ENCODE assay signal across 1 cellular context in the genomic region with DNA sequence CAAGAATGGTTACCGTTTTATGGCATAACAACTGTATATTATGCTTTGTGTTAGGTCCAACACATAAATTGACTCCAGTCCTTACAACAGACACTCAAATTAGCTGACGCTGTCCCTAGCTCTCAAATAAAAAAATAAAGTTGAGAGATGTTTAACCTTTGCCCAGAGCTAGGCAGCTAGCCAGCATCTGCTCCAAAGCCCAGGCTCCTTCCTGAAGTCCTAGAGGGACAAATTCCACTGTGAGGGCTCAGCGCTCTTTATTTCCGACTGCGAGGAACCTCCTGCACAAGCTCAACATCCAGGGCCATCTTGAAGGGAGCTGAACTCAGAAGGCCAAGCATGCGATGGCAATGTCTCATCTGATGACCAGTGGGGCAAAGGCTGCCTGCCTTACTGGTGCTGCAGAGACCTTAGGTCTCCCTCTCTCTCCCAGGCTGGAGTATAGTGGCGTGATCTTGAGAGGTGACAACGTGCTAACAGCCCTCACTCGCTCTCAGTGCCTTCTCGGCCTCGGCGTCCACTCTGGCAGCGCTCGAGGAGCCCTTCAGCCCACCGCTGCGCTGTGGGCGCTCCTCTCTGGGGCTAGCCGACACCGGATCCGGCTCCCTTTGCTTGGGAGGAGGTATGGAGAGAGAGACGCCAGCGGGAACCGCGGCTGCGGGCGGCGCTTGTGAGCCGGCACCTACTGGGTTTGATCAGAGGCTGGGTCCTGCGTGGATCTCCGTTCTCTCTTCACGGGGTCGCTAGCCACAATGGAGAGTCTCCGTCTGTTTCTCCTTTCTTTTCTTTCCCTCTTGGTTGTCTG.
TF ChIP-seq lines count a peak whose summit lies in the region.

No MANE protein-coding gene starts in this region.

TF ChIP-seq in H1, 55 proteins besides CTCF, POLR2A, EP300 and RAD21:
- TF ChIP-seq GABPA (IDR thresholded peaks at IDR 0.05; ENCODE audit: borderline replicate concordance, insufficient read depth, low read length) (no peak), CEBPB (IDR thresholded peaks at IDR 0.05; ENCODE audit: low read depth, low read length) (no peak), TCF12 (IDR thresholded peaks at IDR 0.05; ENCODE audit: low read depth, low read length) (no peak), CHD1 (IDR thresholded peaks at IDR 0.05; ENCODE audit: low read depth, low read length) (no peak), BACH1 (IDR thresholded peaks at IDR 0.05; ENCODE audit: low read length) (no peak), EGR1 (IDR thresholded peaks at IDR 0.05; ENCODE audit: borderline replicate concordance, low read depth, low read length) (no peak), RFX5 (IDR thresholded peaks at IDR 0.05; ENCODE audit: borderline replicate concordance, low read depth, low read length) (no peak), SIX5 (IDR thresholded peaks at IDR 0.05; ENCODE audit: low read depth, low read length) (no peak), GTF2F1 (IDR thresholded peaks at IDR 0.05; ENCODE audit: borderline replicate concordance, low read depth, low read length) (no peak), POLR2AphosphoS5 (IDR thresholded peaks at IDR 0.05; ENCODE audit: low read depth, low read length) (no peak), RBBP5 (IDR thresholded peaks at IDR 0.05; ENCODE audit: borderline replicate concordance, low read depth, low read length) (no peak), SIRT6 (IDR thresholded peaks at IDR 0.05; ENCODE audit: low read length) (no peak), SRF (IDR thresholded peaks at IDR 0.05; ENCODE audit: low read depth, low read length) (no peak), TAF1 (IDR thresholded peaks at IDR 0.05; ENCODE audit: low read depth, low read length) (no peak)
- TF ChIP-seq, protein P1, sequence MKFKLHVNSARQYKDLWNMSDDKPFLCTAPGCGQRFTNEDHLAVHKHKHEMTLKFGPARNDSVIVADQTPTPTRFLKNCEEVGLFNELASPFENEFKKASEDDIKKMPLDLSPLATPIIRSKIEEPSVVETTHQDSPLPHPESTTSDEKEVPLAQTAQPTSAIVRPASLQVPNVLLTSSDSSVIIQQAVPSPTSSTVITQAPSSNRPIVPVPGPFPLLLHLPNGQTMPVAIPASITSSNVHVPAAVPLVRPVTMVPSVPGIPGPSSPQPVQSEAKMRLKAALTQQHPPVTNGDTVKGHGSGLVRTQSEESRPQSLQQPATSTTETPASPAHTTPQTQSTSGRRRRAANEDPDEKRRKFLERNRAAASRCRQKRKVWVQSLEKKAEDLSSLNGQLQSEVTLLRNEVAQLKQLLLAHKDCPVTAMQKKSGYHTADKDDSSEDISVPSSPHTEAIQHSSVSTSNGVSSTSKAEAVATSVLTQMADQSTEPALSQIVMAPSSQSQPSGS (IDR thresholded peaks at IDR 0.05; ENCODE audit: low read length): no peak
- TF ChIP-seq, protein P2, sequence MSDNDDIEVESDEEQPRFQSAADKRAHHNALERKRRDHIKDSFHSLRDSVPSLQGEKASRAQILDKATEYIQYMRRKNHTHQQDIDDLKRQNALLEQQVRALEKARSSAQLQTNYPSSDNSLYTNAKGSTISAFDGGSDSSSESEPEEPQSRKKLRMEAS (IDR thresholded peaks at IDR 0.05): no peak
- TF ChIP-seq, protein P3, sequence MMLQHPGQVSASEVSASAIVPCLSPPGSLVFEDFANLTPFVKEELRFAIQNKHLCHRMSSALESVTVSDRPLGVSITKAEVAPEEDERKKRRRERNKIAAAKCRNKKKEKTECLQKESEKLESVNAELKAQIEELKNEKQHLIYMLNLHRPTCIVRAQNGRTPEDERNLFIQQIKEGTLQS (IDR thresholded peaks at IDR 0.05; ENCODE audit: insufficient read depth, low read depth, low read length): no peak
- TF ChIP-seq, protein P4, sequence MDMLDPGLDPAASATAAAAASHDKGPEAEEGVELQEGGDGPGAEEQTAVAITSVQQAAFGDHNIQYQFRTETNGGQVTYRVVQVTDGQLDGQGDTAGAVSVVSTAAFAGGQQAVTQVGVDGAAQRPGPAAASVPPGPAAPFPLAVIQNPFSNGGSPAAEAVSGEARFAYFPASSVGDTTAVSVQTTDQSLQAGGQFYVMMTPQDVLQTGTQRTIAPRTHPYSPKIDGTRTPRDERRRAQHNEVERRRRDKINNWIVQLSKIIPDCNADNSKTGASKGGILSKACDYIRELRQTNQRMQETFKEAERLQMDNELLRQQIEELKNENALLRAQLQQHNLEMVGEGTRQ (IDR thresholded peaks at IDR 0.05; ENCODE audit: low read length): no peak
